In the genomic region with DNA sequence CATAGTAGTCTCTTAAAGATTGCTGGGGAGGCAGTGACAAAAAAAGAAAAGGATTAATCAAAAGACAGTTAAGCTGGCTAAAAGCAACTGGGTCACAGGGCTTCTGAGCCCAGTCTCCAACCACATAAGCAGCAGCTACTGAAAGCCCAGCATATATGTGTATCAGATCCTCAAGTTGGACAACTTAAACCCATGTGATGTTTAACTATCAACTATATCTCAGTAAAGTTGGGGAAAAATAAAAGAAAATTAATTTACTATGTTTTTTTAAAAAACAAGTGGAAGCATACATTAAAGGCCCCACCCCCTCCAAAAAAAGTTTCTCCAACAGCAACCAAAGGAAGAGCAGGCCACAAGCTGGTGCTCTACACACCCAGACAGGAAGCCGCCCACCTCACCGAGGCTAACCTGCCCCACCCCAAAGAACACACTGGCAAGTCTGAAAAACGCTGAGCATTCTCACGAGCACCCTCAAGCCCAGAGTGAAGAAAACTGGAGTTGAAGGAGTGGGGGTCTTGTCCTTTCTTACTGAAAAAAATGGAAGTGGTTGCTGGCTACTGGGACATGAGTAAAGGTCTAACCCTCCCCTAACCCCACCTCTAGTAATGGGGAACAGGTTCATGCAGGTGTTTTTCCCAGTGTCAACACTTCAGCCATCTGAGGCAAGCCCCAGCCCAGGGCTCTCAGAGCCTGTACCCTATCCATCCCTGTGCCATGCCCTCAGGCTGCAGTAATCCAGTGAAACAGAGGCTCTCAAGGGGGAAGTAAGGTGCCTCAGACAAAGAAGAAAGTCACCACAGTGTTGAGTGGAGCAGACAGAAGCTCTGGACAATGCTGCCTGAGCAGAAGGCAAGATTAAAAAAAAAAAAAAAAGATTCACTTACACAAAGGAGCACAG, we compare ENCODE assay signal across 11 cellular contexts.
DNase-seq lines count a peak whose midpoint lies in the region; ATAC-seq and TF ChIP-seq lines count a peak whose summit lies in the region.
"Had no signal": no experiment of that assay in that cellular context is flagged by ENCODE, and none has a peak within 500 bp of the region (broad histone marks: within the 10 kb centered on the region; RNA-seq: fewer than 3 reads in every experiment).

No MANE protein-coding gene starts in this region.

- no peaks in the 10 kb centered on the region for H3K36me3 Mint-ChIP-seq in activated T-cell treated with anti-CD3 and anti-CD28 coated beads, Interleukin-2, amount 50 U/mL, for 24 hours (ENCODE audit: low read depth)
- no peaks in the 10 kb centered on the region for H3K36me3 Mint-ChIP-seq in WTC11

- H3K27ac ChIP-seq in BLaER1 (no peak overlapping the region), lower lobe of right lung (peak overlapping the region; percentile 26)
- H3K27ac ChIP-seq: vagina had no signal

- POLR2A ChIA-PET in WTC11 (lab: Charles Lee), result no interaction called here

- DNase-seq in activated T-cell treated with anti-CD3 and anti-CD28 coated beads, Interleukin-2, amount 50 U/mL, for 24 hours, result peak; percentile 53
- DNase-seq in lower lobe of right lung (peak; percentile 69), NCI-H446 (lab: John Stamatoyannopoulos, UW) (no peak), WTC11 (ENCODE audit: low spot score) (no peak), NCI-H748 treated with DMSO at 0.1 percent for 48 hours (lab: John Stamatoyannopoulos, UW) (no peak)
- DNase-seq: cerebellar nuclear complex had no signal

- ATAC-seq in HG03432 (IDR thresholded peaks at IDR 0.05; ENCODE audit: unreplicated experiment), result peak; percentile 63
- ATAC-seq in lower lobe of right lung, result peak; percentile 49 to 73
- ATAC-seq in WTC11, result no peak
- no peak for ATAC-seq in GM18909 (IDR thresholded peaks at IDR 0.05; ENCODE audit: poor library complexity, unreplicated experiment)

- peak overlapping the region; percentile 12 for H3K4me3 Mint-ChIP-seq in activated T-cell treated with anti-CD3 and anti-CD28 coated beads, Interleukin-2, amount 50 U/mL, for 24 hours
- H3K4me3 Mint-ChIP-seq in WTC11, result no peak overlapping the region

- peaks cover 60% of the 10 kb centered on the region for H3K4me1 Mint-ChIP-seq in activated T-cell treated with anti-CD3 and anti-CD28 coated beads, Interleukin-2, amount 50 U/mL, for 24 hours (ENCODE audit: low read depth)
- peaks cover 20% of the 10 kb centered on the region for H3K4me1 Mint-ChIP-seq in WTC11

- no peak overlapping the region for H3K4me3 ChIP-seq in BLaER1
- no peak overlapping the region for H3K4me3 ChIP-seq in lower lobe of right lung
- H3K4me3 ChIP-seq: skin epidermis, vagina had no signal

- H3K27me3 Mint-ChIP-seq in activated T-cell treated with anti-CD3 and anti-CD28 coated beads, Interleukin-2, amount 50 U/mL, for 24 hours, result no peaks in the 10 kb centered on the region
- H3K27me3 Mint-ChIP-seq in WTC11 (ENCODE audit: low read depth), result no peaks in the 10 kb centered on the region; the same call in 1 of the 2 replicates

- H3K4me1 ChIP-seq in BLaER1 (peaks cover 16% of the 10 kb centered on the region; the same call in 1 of the 2 replicates), lower lobe of right lung (no peaks in the 10 kb centered on the region)
- H3K4me1 ChIP-seq: vagina had no signal

- no peaks in the 10 kb centered on the region for H4K20me1 ChIP-seq in BLaER1

- intact Hi-C loops in lower lobe of right lung (cut with DNase I), result no loop called here

- H3K36me3 ChIP-seq in BLaER1, result no peaks in the 10 kb centered on the region
- no peaks in the 10 kb centered on the region for H3K36me3 ChIP-seq in lower lobe of right lung
- H3K36me3 ChIP-seq: vagina had no signal

- H3K9me3 ChIP-seq in BLaER1 (no peaks in the 10 kb centered on the region), lower lobe of right lung (no peaks in the 10 kb centered on the region)
- H3K9me3 ChIP-seq: vagina had no signal

- H3K27me3 ChIP-seq in BLaER1 (no peaks in the 10 kb centered on the region), lower lobe of right lung (ENCODE audit: low read depth) (no peaks in the 10 kb centered on the region)
- H3K27me3 ChIP-seq: vagina had no signal

- H3K9ac ChIP-seq in BLaER1, result no peak overlapping the region

- no peaks in the 10 kb centered on the region for H3K9me3 Mint-ChIP-seq in activated T-cell treated with anti-CD3 and anti-CD28 coated beads, Interleukin-2, amount 50 U/mL, for 24 hours
- 0 out of 2 replicates have a peak, but pooled peaks cover 3% of the 10 kb centered on the region for H3K9me3 Mint-ChIP-seq in WTC11

- no peak for TF ChIP-seq CTCF in lower lobe of right lung (IDR thresholded peaks at IDR 0.05)
- TF ChIP-seq CTCF in WTC11 (IDR thresholded peaks at IDR 0.05), result no peak

- H3K4me2 ChIP-seq in BLaER1, result peak overlapping the region; percentile 47

- peak overlapping the region; percentile 86 for H3K27ac Mint-ChIP-seq in activated T-cell treated with anti-CD3 and anti-CD28 coated beads, Interleukin-2, amount 50 U/mL, for 24 hours
- no peak overlapping the region for H3K27ac Mint-ChIP-seq in WTC11

- CTCF ChIA-PET in WTC11 (lab: Charles Lee), result no interaction called here

TF ChIP-seq in WTC11, 78 proteins besides CTCF, POLR2A, EP300 and RAD21 (continues in another document):
- TF ChIP-seq NR3C1 (CRISPR knock-in tag; conservative IDR thresholded peaks at IDR 0.05; ENCODE audit: low read depth), result no peak
- TF ChIP-seq IRF2 (CRISPR knock-in tag; IDR thresholded peaks at IDR 0.05; ENCODE audit: borderline replicate concordance, low read depth), result no peak
- TF ChIP-seq, protein P1, sequence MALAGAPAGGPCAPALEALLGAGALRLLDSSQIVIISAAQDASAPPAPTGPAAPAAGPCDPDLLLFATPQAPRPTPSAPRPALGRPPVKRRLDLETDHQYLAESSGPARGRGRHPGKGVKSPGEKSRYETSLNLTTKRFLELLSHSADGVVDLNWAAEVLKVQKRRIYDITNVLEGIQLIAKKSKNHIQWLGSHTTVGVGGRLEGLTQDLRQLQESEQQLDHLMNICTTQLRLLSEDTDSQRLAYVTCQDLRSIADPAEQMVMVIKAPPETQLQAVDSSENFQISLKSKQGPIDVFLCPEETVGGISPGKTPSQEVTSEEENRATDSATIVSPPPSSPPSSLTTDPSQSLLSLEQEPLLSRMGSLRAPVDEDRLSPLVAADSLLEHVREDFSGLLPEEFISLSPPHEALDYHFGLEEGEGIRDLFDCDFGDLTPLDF (CRISPR knock-in tag; IDR thresholded peaks at IDR 0.05), result no peak
- TF ChIP-seq, protein P2, sequence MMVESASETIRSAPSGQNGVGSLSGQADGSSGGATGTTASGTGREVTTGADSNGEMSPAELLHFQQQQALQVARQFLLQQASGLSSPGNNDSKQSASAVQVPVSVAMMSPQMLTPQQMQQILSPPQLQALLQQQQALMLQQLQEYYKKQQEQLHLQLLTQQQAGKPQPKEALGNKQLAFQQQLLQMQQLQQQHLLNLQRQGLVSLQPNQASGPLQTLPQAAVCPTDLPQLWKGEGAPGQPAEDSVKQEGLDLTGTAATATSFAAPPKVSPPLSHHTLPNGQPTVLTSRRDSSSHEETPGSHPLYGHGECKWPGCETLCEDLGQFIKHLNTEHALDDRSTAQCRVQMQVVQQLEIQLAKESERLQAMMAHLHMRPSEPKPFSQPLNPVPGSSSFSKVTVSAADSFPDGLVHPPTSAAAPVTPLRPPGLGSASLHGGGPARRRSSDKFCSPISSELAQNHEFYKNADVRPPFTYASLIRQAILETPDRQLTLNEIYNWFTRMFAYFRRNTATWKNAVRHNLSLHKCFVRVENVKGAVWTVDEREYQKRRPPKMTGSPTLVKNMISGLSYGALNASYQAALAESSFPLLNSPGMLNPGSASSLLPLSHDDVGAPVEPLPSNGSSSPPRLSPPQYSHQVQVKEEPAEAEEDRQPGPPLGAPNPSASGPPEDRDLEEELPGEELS (CRISPR knock-in tag; IDR thresholded peaks at IDR 0.05), result no peak
- TF ChIP-seq, protein P3, sequence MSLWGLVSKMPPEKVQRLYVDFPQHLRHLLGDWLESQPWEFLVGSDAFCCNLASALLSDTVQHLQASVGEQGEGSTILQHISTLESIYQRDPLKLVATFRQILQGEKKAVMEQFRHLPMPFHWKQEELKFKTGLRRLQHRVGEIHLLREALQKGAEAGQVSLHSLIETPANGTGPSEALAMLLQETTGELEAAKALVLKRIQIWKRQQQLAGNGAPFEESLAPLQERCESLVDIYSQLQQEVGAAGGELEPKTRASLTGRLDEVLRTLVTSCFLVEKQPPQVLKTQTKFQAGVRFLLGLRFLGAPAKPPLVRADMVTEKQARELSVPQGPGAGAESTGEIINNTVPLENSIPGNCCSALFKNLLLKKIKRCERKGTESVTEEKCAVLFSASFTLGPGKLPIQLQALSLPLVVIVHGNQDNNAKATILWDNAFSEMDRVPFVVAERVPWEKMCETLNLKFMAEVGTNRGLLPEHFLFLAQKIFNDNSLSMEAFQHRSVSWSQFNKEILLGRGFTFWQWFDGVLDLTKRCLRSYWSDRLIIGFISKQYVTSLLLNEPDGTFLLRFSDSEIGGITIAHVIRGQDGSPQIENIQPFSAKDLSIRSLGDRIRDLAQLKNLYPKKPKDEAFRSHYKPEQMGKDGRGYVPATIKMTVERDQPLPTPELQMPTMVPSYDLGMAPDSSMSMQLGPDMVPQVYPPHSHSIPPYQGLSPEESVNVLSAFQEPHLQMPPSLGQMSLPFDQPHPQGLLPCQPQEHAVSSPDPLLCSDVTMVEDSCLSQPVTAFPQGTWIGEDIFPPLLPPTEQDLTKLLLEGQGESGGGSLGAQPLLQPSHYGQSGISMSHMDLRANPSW (CRISPR knock-in tag; conservative IDR thresholded peaks at IDR 0.05; ENCODE audit: low read depth), result no peak
- TF ChIP-seq CBFB (CRISPR knock-in tag; IDR thresholded peaks at IDR 0.05; ENCODE audit: low read depth), result no peak
- TF ChIP-seq, protein P4, sequence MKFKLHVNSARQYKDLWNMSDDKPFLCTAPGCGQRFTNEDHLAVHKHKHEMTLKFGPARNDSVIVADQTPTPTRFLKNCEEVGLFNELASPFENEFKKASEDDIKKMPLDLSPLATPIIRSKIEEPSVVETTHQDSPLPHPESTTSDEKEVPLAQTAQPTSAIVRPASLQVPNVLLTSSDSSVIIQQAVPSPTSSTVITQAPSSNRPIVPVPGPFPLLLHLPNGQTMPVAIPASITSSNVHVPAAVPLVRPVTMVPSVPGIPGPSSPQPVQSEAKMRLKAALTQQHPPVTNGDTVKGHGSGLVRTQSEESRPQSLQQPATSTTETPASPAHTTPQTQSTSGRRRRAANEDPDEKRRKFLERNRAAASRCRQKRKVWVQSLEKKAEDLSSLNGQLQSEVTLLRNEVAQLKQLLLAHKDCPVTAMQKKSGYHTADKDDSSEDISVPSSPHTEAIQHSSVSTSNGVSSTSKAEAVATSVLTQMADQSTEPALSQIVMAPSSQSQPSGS (CRISPR knock-in tag; IDR thresholded peaks at IDR 0.05; ENCODE audit: borderline replicate concordance, low read depth), result no peak

Comparison
In these comparisons a context has a peak if more than half of its experiments do, and no peak if none do; other contexts are left out.
1. ATAC-seq: peak in HG03432 (single experiment) and lower lobe of right lung (2 of 2); none in WTC11 (single experiment) and GM18909 (single experiment).
2. DNase-seq: peak in activated T-cell treated with anti-CD3 and anti-CD28 coated beads, Interleukin-2, amount 50 U/mL, for 24 hours (single experiment) and lower lobe of right lung (single experiment); none in NCI-H446 (0 of 2), WTC11 (single experiment) and NCI-H748 treated with DMSO at 0.1 percent for 48 hours (single experiment).